Comparison of ENCODE assay signal across 9 cellular contexts in genomic region chr17:77279448-77280303, GRCh38.
DNase-seq lines count a peak whose midpoint lies in the region; ATAC-seq and TF ChIP-seq lines count a peak whose summit lies in the region.
"Had no signal": no experiment of that assay in that cellular context is flagged by ENCODE, and none has a peak within 500 bp of the region (broad histone marks: within the 10 kb centered on the region; RNA-seq: fewer than 3 reads in every experiment).

No MANE protein-coding gene starts in this region.

- in situ Hi-C loops in mammary epithelial cell (cut with MboI; ENCODE audit: low sequenced_read_pairs in 2 of 2), result no loop called here

- H3K36me3 ChIP-seq in BLaER1 (no peaks in the 10 kb centered on the region), HUES6 (ENCODE audit: control insufficient read depth, insufficient read depth, low read length) (no peaks in the 10 kb centered on the region), mammary epithelial cell (ENCODE audit: insufficient read depth, low read length) (peaks cover 2% of the 10 kb centered on the region), mesenchymal stem cell (ENCODE audit: control insufficient read depth in 1 of 2, insufficient read depth in 2 of 2, low read depth in 1 of 2, low read length in 2 of 2) (peaks cover 0 to 5% of the 10 kb centered on the region in 2 experiments)

- H3K23ac ChIP-seq in mesenchymal stem cell (ENCODE audit: low read length in 2 of 2), result no peak overlapping the region

- H3K4me2 ChIP-seq in BLaER1, result peak overlapping the region; percentile 95
- peak overlapping the region; percentile 88 for H3K4me2 ChIP-seq in mammary epithelial cell (ENCODE audit: insufficient read depth, low read depth, low read length)
- no peak overlapping the region for H3K4me2 ChIP-seq in mesenchymal stem cell (ENCODE audit: low read length, poor library complexity, severe bottlenecking)

- H4K20me1 ChIP-seq in BLaER1 (no peaks in the 10 kb centered on the region), mammary epithelial cell (ENCODE audit: insufficient read depth, low read length) (no peaks in the 10 kb centered on the region)

- CTCF ChIA-PET in mammary epithelial cell (lab: Charles Lee; ENCODE audit: low non-redundant PET), result no interaction called here

- H2BK12ac ChIP-seq in mesenchymal stem cell (ENCODE audit: low read length in 2 of 2), result no peak overlapping the region

- peaks cover 7% of the 10 kb centered on the region for H3K79me1 ChIP-seq in mesenchymal stem cell (replicated peaks; ENCODE audit: low read length, poor library complexity, severe bottlenecking)

- no peak overlapping the region for H4K8ac ChIP-seq in mesenchymal stem cell (ENCODE audit: low read length)

- no peak overlapping the region for H2BK120ac ChIP-seq in mesenchymal stem cell (ENCODE audit: low read depth, low read length)

- DNase-seq in mammary epithelial cell (peak; percentile 99), mesenchymal stem cell (peak; percentile 16), NCI-H146 (lab: John Stamatoyannopoulos, UW) (no peak), GF-D8 (lab: John Stamatoyannopoulos, UW) (no peak), H4 (ENCODE audit: low spot score) (no peak)
- DNase-seq: caudate nucleus had no signal

- TF ChIP-seq CTCF in mammary epithelial cell (conservative IDR thresholded peaks at IDR 0.05 in 1 of 2, IDR thresholded peaks at IDR 0.05 in 1 of 2; ENCODE audit: extremely low read depth in 1 of 2, insufficient read depth in 1 of 2, low read depth in 1 of 2, low read length in 2 of 2), result peak in 1 of 2 donors; percentile 34

- H2AK5ac ChIP-seq in mesenchymal stem cell (ENCODE audit: low read length, severe bottlenecking), result peak overlapping the region; percentile 18

- TSS peak; percentile 0 for BruUV-seq in mammary epithelial cell (replicated peaks; lab: Mats Ljungman, UMichigan)

- H2BK15ac ChIP-seq in mesenchymal stem cell (ENCODE audit: low read depth, poor library complexity, severe bottlenecking), result no peak overlapping the region

- no peak overlapping the region for H2BK5ac ChIP-seq in mesenchymal stem cell (ENCODE audit: low read depth, low read length, poor library complexity, severe bottlenecking)

- no peak overlapping the region for H3K14ac ChIP-seq in mesenchymal stem cell (ENCODE audit: low read length in 2 of 2)

- H3K79me2 ChIP-seq in mammary epithelial cell (ENCODE audit: insufficient read depth, low read length), result peaks cover 32% of the 10 kb centered on the region

- no peak overlapping the region for H3K4ac ChIP-seq in mesenchymal stem cell (ENCODE audit: low read depth in 1 of 2, low read length in 2 of 2)

- H3K4me1 ChIP-seq in BLaER1 (peaks cover 21% of the 10 kb centered on the region), HUES6 (ENCODE audit: control insufficient read depth, insufficient read depth, low read length) (peaks cover 31% of the 10 kb centered on the region), mammary epithelial cell (ENCODE audit: insufficient read depth, low read length) (peaks cover 31% of the 10 kb centered on the region), mesenchymal stem cell (ENCODE audit: control insufficient read depth, insufficient read depth, low read depth, low read length) (peaks cover 28% of the 10 kb centered on the region)

- H3K4me3 ChIP-seq in BLaER1 (no peak overlapping the region), HUES6 (ENCODE audit: low read depth, low read length) (peak overlapping the region; percentile 58; the same call in 1 of the 2 replicates), mammary epithelial cell (replicated peaks in 1 of 3; ENCODE audit: insufficient read depth in 1 of 3, low read depth in 2 of 3, low read length in 3 of 3) (peak overlapping the region; percentile 46 to 73 (median 49)), mesenchymal stem cell (ENCODE audit: insufficient read depth in 1 of 2, low read depth in 1 of 2, low read length in 2 of 2) (no peak overlapping the region)

- H4K91ac ChIP-seq in mesenchymal stem cell (ENCODE audit: low read length), result peak overlapping the region; percentile 14

- H2AFZ ChIP-seq in mammary epithelial cell (ENCODE audit: low read depth, low read length) (peak overlapping the region; percentile 15), mesenchymal stem cell (ENCODE audit: low read depth, low read length) (no peak overlapping the region)

- no peaks in the 10 kb centered on the region for H3K9me3 ChIP-seq in BLaER1
- no peaks in the 10 kb centered on the region for H3K9me3 ChIP-seq in HUES6 (ENCODE audit: control insufficient read depth, insufficient read depth, low read depth, low read length)
- H3K9me3 ChIP-seq in mammary epithelial cell (replicated peaks; ENCODE audit: insufficient read depth, low read length), result no peaks in the 10 kb centered on the region
- H3K9me3 ChIP-seq in mesenchymal stem cell (ENCODE audit: control insufficient read depth, low read length), result no peaks in the 10 kb centered on the region

- intact Hi-C loops in mammary epithelial cell (cut with micrococcal nuclease), result loop anchor here (1.0 to 2.0 kb wide), 4 partner anchors 24 to 191 kb away; no protein-coding TSS in a partner anchor

- no peak overlapping the region for H3K18ac ChIP-seq in mesenchymal stem cell (ENCODE audit: low read depth in 1 of 2, low read length in 2 of 2)

- no peak overlapping the region for H3K27ac ChIP-seq in BLaER1
- no peak overlapping the region for H3K27ac ChIP-seq in HUES6 (ENCODE audit: low read depth, low read length)
- peak overlapping the region; percentile 96 for H3K27ac ChIP-seq in mammary epithelial cell (ENCODE audit: insufficient read depth, low read depth, low read length)
- H3K27ac ChIP-seq in mesenchymal stem cell (ENCODE audit: low read length, poor library complexity, severe bottlenecking), result no peak overlapping the region

- dilution Hi-C loops in mammary epithelial cell (cut with HindIII; ENCODE audit: low sequenced_read_pairs), result no loop called here

- H3K9ac ChIP-seq in BLaER1, result no peak overlapping the region
- no peak overlapping the region for H3K9ac ChIP-seq in HUES6 (ENCODE audit: low read length)
- peak overlapping the region; percentile 93 for H3K9ac ChIP-seq in mammary epithelial cell (ENCODE audit: insufficient read depth, low read length)
- no peak overlapping the region for H3K9ac ChIP-seq in mesenchymal stem cell (ENCODE audit: low read length)

- WGBS in mammary epithelial cell (ENCODE audit: low coverage, missing lambda C conversion rate), result 32% methylated on average over 9 of the region's 20 CpGs
- 81% methylated on average over 13 of the region's 20 CpGs for WGBS in mesenchymal stem cell

- H3K27me3 ChIP-seq in BLaER1, result peaks cover 34% of the 10 kb centered on the region
- peaks cover 32% of the 10 kb centered on the region for H3K27me3 ChIP-seq in HUES6 (ENCODE audit: control insufficient read depth, insufficient read depth, low read length)
- no peaks in the 10 kb centered on the region for H3K27me3 ChIP-seq in mammary epithelial cell (ENCODE audit: insufficient read depth, low read length)
- no peaks in the 10 kb centered on the region for H3K27me3 ChIP-seq in mesenchymal stem cell (ENCODE audit: control insufficient read depth in 1 of 2, insufficient read depth in 1 of 2, low read length in 2 of 2)

- ATAC-seq in HG02884 (IDR thresholded peaks at IDR 0.05; ENCODE audit: unreplicated experiment), result no peak

Comparison
In these comparisons a context has a peak if more than half of its experiments do, and no peak if none do; other contexts are left out.
1. H3K4me3 ChIP-seq: peak in HUES6 (single experiment) and mammary epithelial cell (3 of 3); none in BLaER1 (single experiment) and mesenchymal stem cell (0 of 2).
2. DNase-seq: peak in mammary epithelial cell (single experiment) and mesenchymal stem cell (single experiment); none in NCI-H146 (single experiment), GF-D8 (single experiment) and H4 (single experiment).